20 cellular contexts compared by ENCODE assay signal in genomic region chr17:55588858-55589257, GRCh38.
DNase-seq lines count a peak whose midpoint lies in the region; ATAC-seq and TF ChIP-seq lines count a peak whose summit lies in the region.
"Had no signal": no experiment of that assay in that cellular context is flagged by ENCODE, and none has a peak within 500 bp of the region (broad histone marks: within the 10 kb centered on the region; RNA-seq: fewer than 3 reads in every experiment).

No MANE protein-coding gene starts in this region.

- H3K27ac Mint-ChIP-seq in activated CD4-positive, alpha-beta T cell treated with anti-CD3 and anti-CD28 coated beads, Interleukin-2, amount 10 ng/mL, durations not matched to agents 24 days and 14 days, result no peak overlapping the region

- H3K27ac ChIP-seq in subcutaneous abdominal adipose tissue (ENCODE audit: low read depth, low read length) (peak overlapping the region; percentile 37), adrenal gland (peak overlapping the region in 1 of 5 donors; percentile 29), aorta (ENCODE audit: low read depth in 1 of 2, low read length in 2 of 2) (no peak overlapping the region)
- H3K27ac ChIP-seq: tibial artery had no signal

- H3K36me3 ChIP-seq in subcutaneous abdominal adipose tissue (ENCODE audit: control insufficient read depth in 5 of 5, insufficient read depth in 5 of 5, low read length in 5 of 5), result no peaks in the 10 kb centered on the region
- no peaks in the 10 kb centered on the region for H3K36me3 ChIP-seq in adrenal gland (replicated peaks in 1 of 2)
- H3K36me3 ChIP-seq in aorta (ENCODE audit: control insufficient read depth in 1 of 2, insufficient read depth in 2 of 2, low read length in 1 of 2), result no peaks in the 10 kb centered on the region
- H3K36me3 ChIP-seq: tibial artery had no signal

- H3K9ac ChIP-seq in subcutaneous abdominal adipose tissue (ENCODE audit: low read length in 5 of 5), result no peak overlapping the region

- no peak overlapping the region for H3K4me3 ChIP-seq in subcutaneous abdominal adipose tissue (ENCODE audit: low read depth in 1 of 5, low read length in 5 of 5)
- no peak overlapping the region for H3K4me3 ChIP-seq in adrenal gland
- no peak overlapping the region for H3K4me3 ChIP-seq in aorta (ENCODE audit: low read length in 2 of 2)
- H3K4me3 ChIP-seq: tibial artery had no signal

- no peaks in the 10 kb centered on the region for H3K36me3 Mint-ChIP-seq in activated CD4-positive, alpha-beta T cell treated with anti-CD3 and anti-CD28 coated beads, Interleukin-2, amount 10 ng/mL, durations not matched to agents 24 days and 14 days (ENCODE audit: low read depth)

- H3K4me1 ChIP-seq in subcutaneous abdominal adipose tissue (ENCODE audit: control insufficient read depth in 5 of 5, insufficient read depth in 5 of 5, low read length in 5 of 5), result peaks cover 3 to 34% (median 30%) of the 10 kb centered on the region in 5 donors
- H3K4me1 ChIP-seq in adrenal gland (replicated peaks in 1 of 2), result peaks cover 4 to 6% of the 10 kb centered on the region in 2 donors
- peaks cover 0 to 3% of the 10 kb centered on the region in 2 donors for H3K4me1 ChIP-seq in aorta (ENCODE audit: control insufficient read depth in 1 of 2, insufficient read depth in 2 of 2, low read length in 2 of 2)

- no peak for TF ChIP-seq POLR2A in adrenal gland (IDR thresholded peaks at IDR 0.05)

- H3K9me3 Mint-ChIP-seq in activated CD4-positive, alpha-beta T cell treated with anti-CD3 and anti-CD28 coated beads, Interleukin-2, amount 10 ng/mL, durations not matched to agents 24 days and 14 days, result no peaks in the 10 kb centered on the region

- H3K9me3 ChIP-seq in subcutaneous abdominal adipose tissue (ENCODE audit: control insufficient read depth in 5 of 5, low read length in 5 of 5) (no peaks in the 10 kb centered on the region), adrenal gland (replicated peaks in 1 of 3) (no peaks in the 10 kb centered on the region), aorta (ENCODE audit: control insufficient read depth, low read length) (no peaks in the 10 kb centered on the region)

- 47 to 54% (median 49%) methylated on average over 4 of the region's 4 CpGs for WGBS in adrenal gland, 4 donors
- 24 to 45% methylated on average over 4 of the region's 4 CpGs for WGBS in aorta, 2 donors

- ATAC-seq in GM19328 (IDR thresholded peaks at IDR 0.05; ENCODE audit: unreplicated experiment) (no peak), aorta (ENCODE audit: low FRiP score) (no peak)

- H3K27me3 Mint-ChIP-seq in activated CD4-positive, alpha-beta T cell treated with anti-CD3 and anti-CD28 coated beads, Interleukin-2, amount 10 ng/mL, durations not matched to agents 24 days and 14 days, result peaks cover 24% of the 10 kb centered on the region

- H3K4me3 Mint-ChIP-seq in activated CD4-positive, alpha-beta T cell treated with anti-CD3 and anti-CD28 coated beads, Interleukin-2, amount 10 ng/mL, durations not matched to agents 24 days and 14 days, result no peak overlapping the region

- TF ChIP-seq CTCF in adrenal gland (IDR thresholded peaks at IDR 0.05), result no peak

- intact Hi-C loops in adrenal gland (cut with DNase I), result no loop called here
- intact Hi-C loops in activated CD4-positive, alpha-beta T cell treated with anti-CD3 and anti-CD28 coated beads, Interleukin-2, amount 10 ng/mL, durations not matched to agents 24 days and 14 days (cut with micrococcal nuclease), result no loop called here
- intact Hi-C loops in aorta (cut with DNase I), result no loop called here

- H3K4me1 Mint-ChIP-seq in activated CD4-positive, alpha-beta T cell treated with anti-CD3 and anti-CD28 coated beads, Interleukin-2, amount 10 ng/mL, durations not matched to agents 24 days and 14 days, result no peaks in the 10 kb centered on the region

- H3K27me3 ChIP-seq in subcutaneous abdominal adipose tissue (ENCODE audit: control insufficient read depth in 5 of 5, insufficient read depth in 4 of 5, low read length in 5 of 5), result no peaks in the 10 kb centered on the region
- no peaks in the 10 kb centered on the region for H3K27me3 ChIP-seq in adrenal gland
- H3K27me3 ChIP-seq in aorta (ENCODE audit: control insufficient read depth in 1 of 2, insufficient read depth in 2 of 2, low read length in 1 of 2), result no peaks in the 10 kb centered on the region
- H3K27me3 ChIP-seq: tibial artery had no signal

- DNase-seq in H4 (ENCODE audit: low spot score) (peak; percentile 39), dedifferentiated amniotic fluid mesenchymal stem cell (ENCODE audit: extremely low spot score) (peak; percentile 32), iris pigment epithelial cell (ENCODE audit: low read depth) (peak; percentile 51), adrenal gland (no peak), aorta (no peak)
- DNase-seq in activated CD4-positive, alpha-beta T cell treated with anti-CD3 and anti-CD28 coated beads, Interleukin-2, amount 10 ng/mL, durations not matched to agents 24 days and 14 days, result no peak
- DNase-seq: activated CD4-positive, alpha-beta T cell treated with anti-CD3 and anti-CD28 coated beads, Interleukin-2, amount 50 U/mL, for 4 hours; activated gamma-delta T cell treated with Interleukin-2 at 50 U/mL for 16 hours; Calu3; effector CD8-positive, alpha-beta T cell; foreskin melanocyte; NCI-H1417 treated with DMSO at 0.1 percent for 48 hours; NCI-H2171 treated with DMSO at 0.1 percent for 48 hours; NCI-H526 treated with DMSO at 0.1 percent for 48 hours; nucleus accumbens; SHP77; stimulated activated CD4-positive, alpha-beta T cell treated with anti-CD3 and anti-CD28 coated beads, Interleukin-15, amount 100 ng/mL, for 24 hours; tibial artery had no signal

Comparison
In these comparisons a context has a peak if more than half of its experiments do, and no peak if none do; other contexts are left out.
1. DNase-seq: peak in H4 (single experiment), dedifferentiated amniotic fluid mesenchymal stem cell (single experiment) and iris pigment epithelial cell (single experiment); none in adrenal gland (0 of 7), activated CD4-positive, alpha-beta T cell treated with anti-CD3 and anti-CD28 coated beads, Interleukin-2, amount 10 ng/mL, durations not matched to agents 24 days and 14 days (single experiment) and aorta (0 of 2).